In the genomic region with DNA sequence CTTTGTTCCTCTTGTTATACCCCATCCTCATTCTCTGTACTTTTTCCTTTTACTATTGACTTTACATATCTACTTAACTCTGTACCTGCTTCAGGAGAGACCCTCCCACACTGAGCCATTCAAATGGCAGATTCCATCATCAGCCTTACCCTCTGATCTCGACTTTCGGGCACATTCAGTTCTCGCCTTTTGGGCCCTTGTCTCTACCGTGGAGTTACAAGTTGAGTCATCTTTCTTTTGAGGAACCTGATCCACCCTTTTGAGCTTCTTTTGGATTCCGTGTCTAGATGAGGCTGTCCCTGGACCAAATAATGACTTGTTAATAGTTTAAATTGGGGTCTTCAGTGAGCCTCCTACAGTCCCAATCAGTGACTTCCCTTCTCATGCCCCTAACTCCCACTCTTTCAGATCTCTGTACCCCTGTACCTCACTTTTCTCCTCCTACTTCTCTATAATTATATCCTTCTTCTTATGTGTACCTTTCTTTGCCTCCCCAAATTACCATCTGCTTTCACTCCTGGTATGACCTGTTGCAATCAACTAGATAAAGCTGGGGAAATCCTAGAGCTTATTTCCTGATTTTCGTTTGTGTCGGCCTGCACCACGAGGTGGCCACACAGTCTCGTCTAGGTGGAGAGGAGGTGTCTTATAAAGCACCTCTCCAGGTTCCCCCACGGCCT, we compare ENCODE assay signal across 8 cellular contexts. TPM values are rescaled to one million over a fixed set of nuclear protein-coding genes. Genes with fewer than 3 reads are reported as not detected.
DNase-seq lines count a peak whose midpoint lies in the region; ATAC-seq and TF ChIP-seq lines count a peak whose summit lies in the region.

No MANE protein-coding gene starts in this region.

- H3K27ac Mint-ChIP-seq in MCF 10A (ENCODE audit: low read depth, unreplicated experiment): no peak overlapping the region
- H3K27ac Mint-ChIP-seq in endodermal cell: no peak overlapping the region

- H3K4me1 ChIP-seq in body of pancreas: no peaks in the 10 kb centered on the region
- no peaks in the 10 kb centered on the region for H3K4me1 ChIP-seq in effector memory CD4-positive, alpha-beta T cell (ENCODE audit: control insufficient read depth, insufficient read depth, low read length, poor library complexity, severe bottlenecking)
- no peaks in the 10 kb centered on the region for H3K4me1 ChIP-seq in endodermal cell (ENCODE audit: control insufficient read depth, insufficient read depth, low read length)

- H3K27ac ChIP-seq in body of pancreas (no peak overlapping the region), endodermal cell (ENCODE audit: low read depth, low read length) (no peak overlapping the region)
- no peak overlapping the region for H3K27ac ChIP-seq in effector memory CD4-positive, alpha-beta T cell (ENCODE audit: insufficient read depth, low read length, poor library complexity, severe bottlenecking)

- DNase-seq in body of pancreas (no peak), MCF 10A (ENCODE audit: unreplicated experiment) (no peak), endodermal cell (no peak), RPMI8226 (no peak)
- no peak for DNase-seq in effector memory CD4-positive, alpha-beta T cell

- no peak overlapping the region for H3K9ac ChIP-seq in endodermal cell (ENCODE audit: extremely low read depth, low read length, poor library complexity, severe bottlenecking)

- 77 to 90% methylated on average over 10 of the region's 10 CpGs for WGBS in body of pancreas, 2 donors
- WGBS in endodermal cell (ENCODE audit: insufficient coverage in 1 of 2, insufficient read length in 1 of 2), 2 experiments: 92 to 94% methylated on average over 3 to 10 of the region's 10 CpGs

- H3K9me3 ChIP-seq in body of pancreas (no peaks in the 10 kb centered on the region), endodermal cell (ENCODE audit: control insufficient read depth, low read length) (no peaks in the 10 kb centered on the region)
- H3K9me3 ChIP-seq in effector memory CD4-positive, alpha-beta T cell (ENCODE audit: control insufficient read depth, low read length): no peaks in the 10 kb centered on the region

- CTCF ChIA-PET in MCF 10A (lab: Yijun Ruan, JAX): no interaction called here

- H3K36me3 ChIP-seq in body of pancreas (replicated peaks in 1 of 2; ENCODE audit: insufficient read depth in 1 of 2, low read depth in 2 of 2) (peaks cover 0 to 6% of the 10 kb centered on the region in 2 donors), endodermal cell (ENCODE audit: control insufficient read depth, insufficient read depth, low read length) (no peaks in the 10 kb centered on the region)
- H3K36me3 ChIP-seq in effector memory CD4-positive, alpha-beta T cell (ENCODE audit: control insufficient read depth, insufficient read depth, low read length): peaks cover 88% of the 10 kb centered on the region

- TF ChIP-seq CTCF in body of pancreas (IDR thresholded peaks at IDR 0.05): no peak
- no peak for TF ChIP-seq CTCF in MCF 10A (IDR thresholded peaks at IDR 0.05; ENCODE audit: unreplicated experiment)
- TF ChIP-seq CTCF in endodermal cell (conservative IDR thresholded peaks at IDR 0.05): no peak

- intact Hi-C loops in body of pancreas (cut with DNase I) (no loop called here), MCF 10A (cut with micrococcal nuclease) (no loop called here)

- H3K4me3 Mint-ChIP-seq in MCF 10A (ENCODE audit: unreplicated experiment): no peak overlapping the region
- no peak overlapping the region for H3K4me3 Mint-ChIP-seq in endodermal cell

- H3K9me3 Mint-ChIP-seq in MCF 10A (ENCODE audit: unreplicated experiment): peaks cover 10% of the 10 kb centered on the region
- H3K9me3 Mint-ChIP-seq in endodermal cell: no peaks in the 10 kb centered on the region

- H3K4me3 ChIP-seq in body of pancreas: no peak overlapping the region
- H3K4me3 ChIP-seq in effector memory CD4-positive, alpha-beta T cell (ENCODE audit: insufficient read depth, low read depth, low read length, poor library complexity, severe bottlenecking): no peak overlapping the region
- no peak overlapping the region for H3K4me3 ChIP-seq in endodermal cell (ENCODE audit: low read length)

- no peak for TF ChIP-seq POLR2A in body of pancreas (IDR thresholded peaks at IDR 0.05)

- H3K4me1 Mint-ChIP-seq in MCF 10A (ENCODE audit: insufficient read depth, unreplicated experiment) (no peaks in the 10 kb centered on the region), endodermal cell (peaks cover 2% of the 10 kb centered on the region)

- POLR2A ChIA-PET in MCF 10A (lab: Yijun Ruan, JAX): no interaction called here

- BruUV-seq in MCF 10A (replicated peaks; lab: Mats Ljungman, UMichigan): no TSS peak

- ATAC-seq in GM18519 (IDR thresholded peaks at IDR 0.05; ENCODE audit: low FRiP score, unreplicated experiment) (peak; percentile 40), GM21447 (IDR thresholded peaks at IDR 0.05; ENCODE audit: unreplicated experiment) (peak; percentile 41), HG03469 (IDR thresholded peaks at IDR 0.05; ENCODE audit: unreplicated experiment) (peak; percentile 30), body of pancreas (peak; percentile 12)

- H3K27me3 Mint-ChIP-seq in MCF 10A (ENCODE audit: insufficient read depth, unreplicated experiment): no peaks in the 10 kb centered on the region
- H3K27me3 Mint-ChIP-seq in endodermal cell (ENCODE audit: insufficient read depth): no peaks in the 10 kb centered on the region

- H3K36me3 Mint-ChIP-seq in MCF 10A (ENCODE audit: insufficient read depth, unreplicated experiment) (peaks cover 35% of the 10 kb centered on the region), endodermal cell (ENCODE audit: low read depth) (no peaks in the 10 kb centered on the region)

- H3K27me3 ChIP-seq in body of pancreas: no peaks in the 10 kb centered on the region
- no peaks in the 10 kb centered on the region for H3K27me3 ChIP-seq in effector memory CD4-positive, alpha-beta T cell (replicated peaks; ENCODE audit: control insufficient read depth, insufficient read depth, low read length, poor library complexity, severe bottlenecking)
- no peaks in the 10 kb centered on the region for H3K27me3 ChIP-seq in endodermal cell (ENCODE audit: control insufficient read depth, insufficient read depth, low read length, poor library complexity, severe bottlenecking)

RNA-seq across cellular contexts. Expression of gene SP110, which starts 17.2 kb away (rescaled TPM):
- total RNA-seq in body of pancreas (10 to 100 TPM in 1 of 2 donors, 1 to 10 TPM in 1; 9.9 to 12.9 TPM), MCF 10A (2022) (11.9 and 17.1 TPM in 2 replicates), endodermal cell (1 to 10 TPM in 1 of 2 donors, under 1 TPM in 1; 0.49 to 1.2 TPM)
- polyA plus RNA-seq in endodermal cell (2013, experiment 1 of 2): 2.9 TPM
- 2.2 TPM for polyA plus RNA-seq in endodermal cell (2013, experiment 2 of 2)

RNA-seq across cellular contexts. Expression of gene SP140, which starts 23.0 kb away (rescaled TPM):
- total RNA-seq in body of pancreas (under 1 TPM; 0.33 to 0.52 TPM), MCF 10A (2022) (0.61 TPM in 1 of 2 replicates, not detected in the other), endodermal cell (not detected)
- polyA plus RNA-seq in endodermal cell (2013, experiment 1 of 2): 0.14 TPM
- not detected for polyA plus RNA-seq in endodermal cell (2013, experiment 2 of 2)
